Comparison of ENCODE assay signal across 18 cellular contexts in the genomic region with DNA sequence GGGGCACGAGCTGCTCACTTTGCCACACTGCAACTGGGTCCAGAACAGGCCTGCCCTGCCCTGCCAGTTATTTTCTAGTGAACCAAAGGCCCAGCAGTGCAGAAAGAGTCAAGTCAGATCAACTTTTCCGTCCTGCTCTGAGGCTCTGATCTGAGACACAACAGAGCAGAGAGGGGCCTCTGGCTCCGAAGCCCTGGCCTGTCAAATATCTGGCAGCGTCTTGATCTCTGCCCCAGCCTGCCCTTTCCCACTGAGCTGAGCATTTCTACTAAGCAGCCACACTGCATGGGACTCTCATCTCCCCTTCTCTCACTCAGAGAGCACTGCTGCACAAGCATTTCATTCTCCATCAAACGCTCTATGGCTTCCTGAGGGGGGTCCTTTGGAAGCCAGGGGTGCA. TPM values are rescaled to one million over a fixed set of nuclear protein-coding genes. Genes with fewer than 3 reads are reported as not detected.
DNase-seq lines count a peak whose midpoint lies in the region; TF ChIP-seq lines count a peak whose summit lies in the region.
"Had no signal": no experiment of that assay in that cellular context is flagged by ENCODE, and none has a peak within 500 bp of the region (broad histone marks: within the 10 kb centered on the region; RNA-seq: fewer than 3 reads in every experiment).

No MANE protein-coding gene starts in this region.

- peak overlapping the region; percentile 36 for H3K9ac ChIP-seq in adipocyte (ENCODE audit: low read length)

- H3K27ac ChIP-seq in cardiac muscle cell = peak overlapping the region; percentile 88
- peak overlapping the region; percentile 63 to 87 for H3K27ac ChIP-seq in tibial artery
- H3K27ac ChIP-seq: HL-60, neutrophil had no signal

- H3K9me3 ChIP-seq in adipocyte (ENCODE audit: control insufficient read depth, low read length) = no peaks in the 10 kb centered on the region
- H3K9me3 ChIP-seq in cardiac muscle cell (ENCODE audit: low read depth) = no peaks in the 10 kb centered on the region
- H3K9me3 ChIP-seq in tibial artery = no peaks in the 10 kb centered on the region
- H3K9me3 ChIP-seq: neutrophil had no signal

- intact Hi-C loops in tibial artery (cut with DNase I; ENCODE audit: low total_unique reads) = no loop called here
- intact Hi-C loops in activated CD4-positive, alpha-beta T cell treated with anti-CD3 and anti-CD28 coated beads, Interleukin-2, amount 10 ng/mL, durations not matched to agents 24 days and 14 days (cut with micrococcal nuclease) = no loop called here

- H3K9me3 Mint-ChIP-seq in neural crest cell = no peaks in the 10 kb centered on the region
- no peaks in the 10 kb centered on the region for H3K9me3 Mint-ChIP-seq in activated CD4-positive, alpha-beta T cell treated with anti-CD3 and anti-CD28 coated beads, Interleukin-2, amount 10 ng/mL, durations not matched to agents 24 days and 14 days
- H3K9me3 Mint-ChIP-seq: activated naive CD4-positive, alpha-beta T cell treated with anti-CD3 and anti-CD28 coated beads, Interleukin-2, amount 50 U/mL, for 72 hours; CD14-positive monocyte; stimulated activated naive CD8-positive, alpha-beta T cell treated with anti-CD3 and anti-CD28 coated beads, Interleukin-15, amount 100 ng/mL, for 72 hours had no signal

- no peaks in the 10 kb centered on the region for H3K36me3 Mint-ChIP-seq in neural crest cell (ENCODE audit: low read depth)
- H3K36me3 Mint-ChIP-seq in activated CD4-positive, alpha-beta T cell treated with anti-CD3 and anti-CD28 coated beads, Interleukin-2, amount 10 ng/mL, durations not matched to agents 24 days and 14 days (ENCODE audit: low read depth) = no peaks in the 10 kb centered on the region
- H3K36me3 Mint-ChIP-seq: activated naive CD4-positive, alpha-beta T cell treated with anti-CD3 and anti-CD28 coated beads, Interleukin-2, amount 50 U/mL, for 72 hours had no signal

- H3K4me3 Mint-ChIP-seq in neural crest cell = no peak overlapping the region
- no peak overlapping the region for H3K4me3 Mint-ChIP-seq in activated CD4-positive, alpha-beta T cell treated with anti-CD3 and anti-CD28 coated beads, Interleukin-2, amount 10 ng/mL, durations not matched to agents 24 days and 14 days
- H3K4me3 Mint-ChIP-seq: CD14-positive monocyte; stimulated activated naive CD8-positive, alpha-beta T cell treated with anti-CD3 and anti-CD28 coated beads, Interleukin-15, amount 100 ng/mL, for 72 hours had no signal

- H3K36me3 ChIP-seq in adipocyte (ENCODE audit: control insufficient read depth, insufficient read depth, low read length, severe bottlenecking) (no peaks in the 10 kb centered on the region), cardiac muscle cell (no peaks in the 10 kb centered on the region), tibial artery (no peaks in the 10 kb centered on the region)
- H3K36me3 ChIP-seq: neutrophil had no signal

- peaks cover 36% of the 10 kb centered on the region for H3K4me1 Mint-ChIP-seq in neural crest cell
- H3K4me1 Mint-ChIP-seq in activated CD4-positive, alpha-beta T cell treated with anti-CD3 and anti-CD28 coated beads, Interleukin-2, amount 10 ng/mL, durations not matched to agents 24 days and 14 days = no peaks in the 10 kb centered on the region
- H3K4me1 Mint-ChIP-seq: stimulated activated naive CD8-positive, alpha-beta T cell treated with anti-CD3 and anti-CD28 coated beads, Interleukin-15, amount 100 ng/mL, for 72 hours had no signal

- H3K27me3 ChIP-seq in adipocyte (replicated peaks; ENCODE audit: control insufficient read depth, insufficient read depth, low read length) (no peaks in the 10 kb centered on the region), cardiac muscle cell (no peaks in the 10 kb centered on the region), tibial artery (no peaks in the 10 kb centered on the region)
- H3K27me3 ChIP-seq: neutrophil had no signal

- peak overlapping the region; percentile 12 for H3K27ac Mint-ChIP-seq in neural crest cell (ENCODE audit: unreplicated experiment)
- no peak overlapping the region for H3K27ac Mint-ChIP-seq in activated CD4-positive, alpha-beta T cell treated with anti-CD3 and anti-CD28 coated beads, Interleukin-2, amount 10 ng/mL, durations not matched to agents 24 days and 14 days
- H3K27ac Mint-ChIP-seq: activated naive CD4-positive, alpha-beta T cell treated with anti-CD3 and anti-CD28 coated beads, Interleukin-2, amount 50 U/mL, for 72 hours; stimulated activated naive CD8-positive, alpha-beta T cell treated with anti-CD3 and anti-CD28 coated beads, Interleukin-15, amount 100 ng/mL, for 72 hours had no signal

- H3K4me1 ChIP-seq in adipocyte (ENCODE audit: control insufficient read depth, insufficient read depth, low read length) (peaks cover 82% of the 10 kb centered on the region), cardiac muscle cell (ENCODE audit: low read depth) (peaks cover 42% of the 10 kb centered on the region), tibial artery (peaks cover 0 to 100% (median 72%) of the 10 kb centered on the region in 4 donors)

- no peak for DNase-seq in adipocyte (ENCODE audit: low read depth)
- DNase-seq in cardiac muscle cell (ENCODE audit: low read depth in 1 of 2, low spot score in 1 of 2) = peak; percentile 31 to 51
- DNase-seq in neural crest cell (ENCODE audit: low read depth, low spot score) = no peak
- DNase-seq in tibial artery = no peak
- no peak for DNase-seq in activated CD4-positive, alpha-beta T cell treated with anti-CD3 and anti-CD28 coated beads, Interleukin-2, amount 10 ng/mL, durations not matched to agents 24 days and 14 days
- DNase-seq in NCI-H128 (lab: John Stamatoyannopoulos, UW; ENCODE audit: unreplicated experiment) = no peak
- no peak for DNase-seq in GM19238 (ENCODE audit: insufficient read length, low spot score)
- DNase-seq: activated CD8-positive, alpha-beta memory T cell treated with anti-CD3 and anti-CD28 coated beads, Interleukin-2, amount 50 U/mL, for 48 hours; cerebellar nuclear complex; DMS79 treated with DMSO at 0.1 percent for 48 hours; NCI-H510A treated with DMSO at 0.1 percent for 48 hours; stimulated activated naive CD8-positive, alpha-beta T cell treated with anti-CD3 and anti-CD28 coated beads, Interleukin-15, amount 100 ng/mL, for 72 hours had no signal

- no peaks in the 10 kb centered on the region for H3K27me3 Mint-ChIP-seq in neural crest cell (ENCODE audit: low read depth)
- peaks cover 7% of the 10 kb centered on the region for H3K27me3 Mint-ChIP-seq in activated CD4-positive, alpha-beta T cell treated with anti-CD3 and anti-CD28 coated beads, Interleukin-2, amount 10 ng/mL, durations not matched to agents 24 days and 14 days
- H3K27me3 Mint-ChIP-seq: stimulated activated naive CD8-positive, alpha-beta T cell treated with anti-CD3 and anti-CD28 coated beads, Interleukin-15, amount 100 ng/mL, for 72 hours had no signal

- no peak for TF ChIP-seq CTCF in cardiac muscle cell (IDR thresholded peaks at IDR 0.05; ENCODE audit: low read depth, low read length)
- no peak for TF ChIP-seq CTCF in neural crest cell (conservative IDR thresholded peaks at IDR 0.05)
- no peak for TF ChIP-seq CTCF in tibial artery (IDR thresholded peaks at IDR 0.05)

- peak overlapping the region; percentile 11 for H3K4me3 ChIP-seq in adipocyte (ENCODE audit: low read length)
- H3K4me3 ChIP-seq in cardiac muscle cell = no peak overlapping the region
- no peak overlapping the region for H3K4me3 ChIP-seq in tibial artery
- H3K4me3 ChIP-seq: skin epidermis had no signal

RNA-seq across cellular contexts. Expression of a gene that starts 11.8 kb away (rescaled TPM):
- total RNA-seq in cardiac muscle cell (66.1 and 87.2 TPM in 2 replicates), neural crest cell (0.55 and 0.82 TPM in 2 replicates)
- polyA plus RNA-seq in cardiac muscle cell = 68.9 and 76.5 TPM in 2 replicates
- total RNA-seq in activated CD4-positive, alpha-beta T cell treated with anti-CD3 and anti-CD28 coated beads, Interleukin-2, amount 10 ng/mL, durations not matched to agents 24 days and 14 days = not detected in 2 replicates
- total RNA-seq: T-helper 1 cell treated with Interleukin-12 subunit alpha and Interleukin-12 subunit beta and Interleukin-4 antibody, amounts not matched to agents 30 ng/mL and 1 ng/mL, for 36 hours had no signal

Comparison
In these comparisons a context has a peak if more than half of its experiments do, and no peak if none do; other contexts are left out.
1. DNase-seq: peak in cardiac muscle cell (2 of 2); none in adipocyte (single experiment), neural crest cell (single experiment), tibial artery (0 of 2), activated CD4-positive, alpha-beta T cell treated with anti-CD3 and anti-CD28 coated beads, Interleukin-2, amount 10 ng/mL, durations not matched to agents 24 days and 14 days (single experiment), NCI-H128 (single experiment) and GM19238 (single experiment).
2. RNA of a gene that starts 11.8 kb away (total RNA-seq): 66.1 to 87.2 TPM in cardiac muscle cell; 0.55 to 0.82 TPM in neural crest cell and not detected in activated CD4-positive, alpha-beta T cell treated with anti-CD3 and anti-CD28 coated beads, Interleukin-2, amount 10 ng/mL, durations not matched to agents 24 days and 14 days; every median in the first group is over 10 times any median in the second.